In genomic region chr10:125468273-125468672, GRCh38 we compare ENCODE assay signal across 9 cellular contexts.
"Had no signal": no experiment of that assay in that cellular context is flagged by ENCODE, and none has a peak within 500 bp of the region (broad histone marks: within the 10 kb centered on the region; RNA-seq: fewer than 3 reads in every experiment).

No MANE protein-coding gene starts in this region.

- H3K4me3 ChIP-seq: GM23248, GM23338, HAP-1 had no signal

- H3K27ac Mint-ChIP-seq: GM23338, H9, HFFc6 had no signal

- ATAC-seq: GM23338, HCT116 had no signal

- H3K4me3 Mint-ChIP-seq: GM23338, H9, HFFc6 had no signal

- H3K27ac ChIP-seq: GM23248 had no signal

- H3K4me1 Mint-ChIP-seq: GM23338 had no signal

- H3K4me1 ChIP-seq: HAP-1 had no signal

- DNase-seq: GM23248, GOT3, H7, H9, HCEC 1CT, HFFc6 had no signal

- H3K36me3 ChIP-seq: HAP-1 had no signal

- H3K9me3 ChIP-seq: HAP-1 had no signal

- H3K9me3 Mint-ChIP-seq: GM23338, H9, HFFc6 had no signal
